In the genomic region with DNA sequence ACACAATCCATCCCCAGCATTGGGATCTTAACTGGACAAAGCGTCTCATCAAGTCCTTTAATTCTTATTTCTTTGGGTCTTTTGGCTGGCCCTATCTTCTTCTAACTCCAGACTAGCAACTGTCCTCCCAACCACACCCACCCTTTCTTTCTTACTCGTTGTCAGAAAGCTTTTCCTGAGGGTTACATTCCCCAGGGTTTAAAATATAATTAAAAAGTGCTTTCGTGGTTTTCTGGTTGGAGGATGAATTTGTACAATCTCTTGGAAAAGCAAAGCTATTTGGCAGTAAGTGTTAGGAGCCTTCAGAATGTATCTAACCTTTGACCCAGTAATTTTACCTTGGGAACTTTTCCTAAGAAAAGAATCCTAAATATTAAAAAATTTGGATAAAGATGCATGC, we compare ENCODE assay signal across 1 cellular context.
TF ChIP-seq lines count a peak whose summit lies in the region.

No MANE protein-coding gene starts in this region.

TF ChIP-seq in K562, 482 proteins besides CTCF, POLR2A, EP300 and RAD21 (continued from another document):
- TF ChIP-seq, protein P1, sequence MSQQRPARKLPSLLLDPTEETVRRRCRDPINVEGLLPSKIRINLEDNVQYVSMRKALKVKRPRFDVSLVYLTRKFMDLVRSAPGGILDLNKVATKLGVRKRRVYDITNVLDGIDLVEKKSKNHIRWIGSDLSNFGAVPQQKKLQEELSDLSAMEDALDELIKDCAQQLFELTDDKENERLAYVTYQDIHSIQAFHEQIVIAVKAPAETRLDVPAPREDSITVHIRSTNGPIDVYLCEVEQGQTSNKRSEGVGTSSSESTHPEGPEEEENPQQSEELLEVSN (IDR thresholded peaks at IDR 0.05; ENCODE audit: borderline replicate concordance in 1 of 2, extremely low read depth in 1 of 2, insufficient read depth in 1 of 2, insufficient read length in 1 of 2, low read depth in 1 of 2, low read length in 1 of 2, poor library complexity in 1 of 2, severe bottlenecking in 1 of 2), result no peak
- TF ChIP-seq, protein P2, sequence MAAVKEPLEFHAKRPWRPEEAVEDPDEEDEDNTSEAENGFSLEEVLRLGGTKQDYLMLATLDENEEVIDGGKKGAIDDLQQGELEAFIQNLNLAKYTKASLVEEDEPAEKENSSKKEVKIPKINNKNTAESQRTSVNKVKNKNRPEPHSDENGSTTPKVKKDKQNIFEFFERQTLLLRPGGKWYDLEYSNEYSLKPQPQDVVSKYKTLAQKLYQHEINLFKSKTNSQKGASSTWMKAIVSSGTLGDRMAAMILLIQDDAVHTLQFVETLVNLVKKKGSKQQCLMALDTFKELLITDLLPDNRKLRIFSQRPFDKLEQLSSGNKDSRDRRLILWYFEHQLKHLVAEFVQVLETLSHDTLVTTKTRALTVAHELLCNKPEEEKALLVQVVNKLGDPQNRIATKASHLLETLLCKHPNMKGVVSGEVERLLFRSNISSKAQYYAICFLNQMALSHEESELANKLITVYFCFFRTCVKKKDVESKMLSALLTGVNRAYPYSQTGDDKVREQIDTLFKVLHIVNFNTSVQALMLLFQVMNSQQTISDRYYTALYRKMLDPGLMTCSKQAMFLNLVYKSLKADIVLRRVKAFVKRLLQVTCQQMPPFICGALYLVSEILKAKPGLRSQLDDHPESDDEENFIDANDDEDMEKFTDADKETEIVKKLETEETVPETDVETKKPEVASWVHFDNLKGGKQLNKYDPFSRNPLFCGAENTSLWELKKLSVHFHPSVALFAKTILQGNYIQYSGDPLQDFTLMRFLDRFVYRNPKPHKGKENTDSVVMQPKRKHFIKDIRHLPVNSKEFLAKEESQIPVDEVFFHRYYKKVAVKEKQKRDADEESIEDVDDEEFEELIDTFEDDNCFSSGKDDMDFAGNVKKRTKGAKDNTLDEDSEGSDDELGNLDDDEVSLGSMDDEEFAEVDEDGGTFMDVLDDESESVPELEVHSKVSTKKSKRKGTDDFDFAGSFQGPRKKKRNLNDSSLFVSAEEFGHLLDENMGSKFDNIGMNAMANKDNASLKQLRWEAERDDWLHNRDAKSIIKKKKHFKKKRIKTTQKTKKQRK (IDR thresholded peaks at IDR 0.05; ENCODE audit: borderline replicate concordance, low read depth, low read length), result no peak
- TF ChIP-seq ZNF507 (tag; conservative IDR thresholded peaks at IDR 0.05), result no peak
TF ChIP-seq in K562: peak in this region for 0.
